In the genomic region with DNA sequence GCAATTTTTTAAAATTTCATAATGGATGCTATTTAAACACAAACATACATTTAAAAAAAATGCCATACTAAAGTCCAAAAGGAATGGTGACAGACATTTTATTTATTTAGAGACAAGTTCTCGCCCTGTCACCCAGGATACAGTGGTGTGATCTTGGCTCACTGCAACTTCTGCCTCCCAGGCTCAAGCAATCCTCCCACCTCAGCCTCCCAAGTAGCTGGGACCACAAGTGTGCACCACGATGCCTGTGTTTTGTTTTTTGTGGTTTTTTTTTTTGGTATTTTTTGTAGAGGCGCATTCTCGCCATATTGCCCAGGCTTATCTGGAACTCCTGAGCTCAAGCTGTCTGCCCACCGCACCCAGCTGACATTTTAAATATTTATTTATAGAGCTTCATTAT, we compare ENCODE assay signal across 15 cellular contexts.
"Had no signal": no experiment of that assay in that cellular context is flagged by ENCODE, and none has a peak within 500 bp of the region (broad histone marks: within the 10 kb centered on the region; RNA-seq: fewer than 3 reads in every experiment).

No MANE protein-coding gene starts in this region.

- DNase-seq: MG63, NCI-H1092 treated with DMSO at 0.1 percent for 48 hours, NCI-H1436, NCI-H1694 treated with DMSO at 0.1 percent for 48 hours, NCI-H1930, NCI-H2081, NCI-H2107, NCI-H2227 treated with DMSO at 0.1 percent for 48 hours, NCI-H524, NCI-H69, NCI-H774, Right ventricle myocardium superior, RPMI8226, SIG-M5 had no signal

- H3K9me3 ChIP-seq: MG63, SJSA1 had no signal
